Comparison of ENCODE assay signal across 10 cellular contexts in the genomic region with DNA sequence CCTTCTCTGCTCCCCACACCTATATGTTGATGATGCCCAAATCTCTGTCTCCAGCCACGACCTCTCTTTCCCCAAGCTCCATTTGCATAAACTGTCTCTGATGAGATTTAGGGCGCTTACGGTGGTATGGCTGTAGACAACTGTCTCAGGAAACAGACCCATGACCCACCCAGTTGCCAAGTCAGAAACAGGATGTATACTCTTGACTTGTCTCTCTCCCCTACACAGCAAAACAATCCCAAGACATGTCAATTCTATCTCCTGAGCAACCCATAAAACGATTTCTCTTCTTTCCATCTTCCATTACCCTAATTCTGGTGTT. TPM values are rescaled to one million over a fixed set of nuclear protein-coding genes. Genes with fewer than 3 reads are reported as not detected.
DNase-seq lines count a peak whose midpoint lies in the region; ATAC-seq and TF ChIP-seq lines count a peak whose summit lies in the region.
"Had no signal": no experiment of that assay in that cellular context is flagged by ENCODE, and none has a peak within 500 bp of the region (broad histone marks: within the 10 kb centered on the region; RNA-seq: fewer than 3 reads in every experiment).

No MANE protein-coding gene starts in this region.

- DNase-seq in CD8-positive, alpha-beta memory T cell = peak in 4 of 5 donors; percentile 27 to 64 (median 61)
- no peak for DNase-seq in activated naive CD8-positive, alpha-beta T cell treated with anti-CD3 and anti-CD28 coated beads, Interleukin-2, amount 50 U/mL, for 24 hours
- peak; percentile 13 for DNase-seq in natural killer cell
- DNase-seq in MM.1S = no peak
- DNase-seq in NCI-H748 (lab: John Stamatoyannopoulos, UW; ENCODE audit: unreplicated experiment) = no peak
- DNase-seq: DMS79 had no signal

- no peak overlapping the region for H2AFZ ChIP-seq in MM.1S (ENCODE audit: low read length)

- peak overlapping the region; percentile 84 to 97 (median 94) for H3K27ac Mint-ChIP-seq in CD8-positive, alpha-beta memory T cell
- H3K27ac Mint-ChIP-seq in IgD-negative memory B cell (peak overlapping the region; percentile 91 to 97 (median 96)), natural killer cell (peak overlapping the region; percentile 69 to 81)
- peak overlapping the region; percentile 38 for H3K27ac Mint-ChIP-seq in activated naive CD8-positive, alpha-beta T cell treated with anti-CD3 and anti-CD28 coated beads, Interleukin-2, amount 50 U/mL, for 24 hours

- H3K27ac ChIP-seq in CD8-positive, alpha-beta memory T cell (ENCODE audit: low read depth, low read length) = peak overlapping the region; percentile 55
- H3K27ac ChIP-seq in MM.1S (ENCODE audit: low read length) = no peak overlapping the region

- TF ChIP-seq CTCF in natural killer cell (IDR thresholded peaks at IDR 0.05) (no peak), MM.1S (IDR thresholded peaks at IDR 0.05; ENCODE audit: low read length) (no peak)

- H3K79me2 ChIP-seq in MM.1S (ENCODE audit: low read length) = no peaks in the 10 kb centered on the region

- peaks cover 0 to 2% of the 10 kb centered on the region in 2 donors for H3K27me3 Mint-ChIP-seq in CD8-positive, alpha-beta memory T cell
- H3K27me3 Mint-ChIP-seq in IgD-negative memory B cell (no peaks in the 10 kb centered on the region), natural killer cell (ENCODE audit: low read depth in 2 of 2) (no peaks in the 10 kb centered on the region)
- H3K27me3 Mint-ChIP-seq in activated naive CD8-positive, alpha-beta T cell treated with anti-CD3 and anti-CD28 coated beads, Interleukin-2, amount 50 U/mL, for 24 hours = no peaks in the 10 kb centered on the region

- no peak overlapping the region for H3K9ac ChIP-seq in MM.1S (ENCODE audit: low read length)

- no peak overlapping the region for H3K4me2 ChIP-seq in MM.1S (ENCODE audit: low read depth, low read length)

- no peaks in the 10 kb centered on the region for H3K9me2 ChIP-seq in MM.1S (replicated peaks; ENCODE audit: insufficient read depth, low read length)

- H3K36me3 Mint-ChIP-seq in CD8-positive, alpha-beta memory T cell = peaks cover 0 to 22% (median 0%) of the 10 kb centered on the region in 3 donors
- H3K36me3 Mint-ChIP-seq in IgD-negative memory B cell (no peaks in the 10 kb centered on the region), natural killer cell (no peaks in the 10 kb centered on the region)
- H3K36me3 Mint-ChIP-seq in activated naive CD8-positive, alpha-beta T cell treated with anti-CD3 and anti-CD28 coated beads, Interleukin-2, amount 50 U/mL, for 24 hours (ENCODE audit: low read depth) = peaks cover 14% of the 10 kb centered on the region

- H3K9me3 Mint-ChIP-seq in CD8-positive, alpha-beta memory T cell = no peaks in the 10 kb centered on the region
- no peaks in the 10 kb centered on the region for H3K9me3 Mint-ChIP-seq in IgD-negative memory B cell
- no peaks in the 10 kb centered on the region for H3K9me3 Mint-ChIP-seq in activated naive CD8-positive, alpha-beta T cell treated with anti-CD3 and anti-CD28 coated beads, Interleukin-2, amount 50 U/mL, for 24 hours
- H3K9me3 Mint-ChIP-seq in natural killer cell = no peaks in the 10 kb centered on the region

- H3K36me3 ChIP-seq in CD8-positive, alpha-beta memory T cell (ENCODE audit: insufficient read depth, low read length) = no peaks in the 10 kb centered on the region
- no peaks in the 10 kb centered on the region for H3K36me3 ChIP-seq in MM.1S (replicated peaks; ENCODE audit: insufficient read depth, low read length)

- POLR2A ChIA-PET in CD8-positive, alpha-beta memory T cell (lab: Charles Lee) = interaction anchor here (0.5 to 7.5 kb wide), 15 partner anchors 10 to 216 kb away, joined by 3 to 77 read pairs (median 4); a partner anchor contains a TSS

- H3K4me3 ChIP-seq in CD8-positive, alpha-beta memory T cell (ENCODE audit: low read length) = peak overlapping the region; percentile 68
- no peak overlapping the region for H3K4me3 ChIP-seq in MM.1S (ENCODE audit: low read length)

- H3K27me3 ChIP-seq in CD8-positive, alpha-beta memory T cell (ENCODE audit: insufficient read depth, low read length, poor library complexity, severe bottlenecking) = no peaks in the 10 kb centered on the region
- H3K27me3 ChIP-seq in MM.1S (replicated peaks; ENCODE audit: insufficient read depth, low read length) = no peaks in the 10 kb centered on the region
- H3K27me3 ChIP-seq: dorsolateral prefrontal cortex had no signal

- H3K9me3 ChIP-seq in CD8-positive, alpha-beta memory T cell (ENCODE audit: low read length) = no peaks in the 10 kb centered on the region
- H3K9me3 ChIP-seq in MM.1S (replicated peaks; ENCODE audit: insufficient read depth, low read length) = no peaks in the 10 kb centered on the region

- CTCF ChIA-PET in CD8-positive, alpha-beta memory T cell (lab: Charles Lee) = interaction anchor here (0.9 to 16.3 kb wide), 24 partner anchors 10 to 554 kb away, joined by 3 to 228 read pairs (median 11); a partner anchor contains a TSS

- H3K4me3 Mint-ChIP-seq in CD8-positive, alpha-beta memory T cell = peak overlapping the region; percentile 83 to 90 (median 86)
- H3K4me3 Mint-ChIP-seq in IgD-negative memory B cell = peak overlapping the region; percentile 88 to 96 (median 92)
- peak overlapping the region; percentile 75 for H3K4me3 Mint-ChIP-seq in activated naive CD8-positive, alpha-beta T cell treated with anti-CD3 and anti-CD28 coated beads, Interleukin-2, amount 50 U/mL, for 24 hours
- peak overlapping the region; percentile 86 for H3K4me3 Mint-ChIP-seq in natural killer cell

- no peaks in the 10 kb centered on the region for H4K20me1 ChIP-seq in MM.1S (ENCODE audit: insufficient read depth, low read length)

- intact Hi-C loops in natural killer cell (cut with micrococcal nuclease) = loop anchor here (5.0 kb wide), 1 partner anchor 75 kb away; a partner anchor contains a TSS

- H3K4me1 ChIP-seq in CD8-positive, alpha-beta memory T cell (ENCODE audit: insufficient read depth, low read length) = peaks cover 33% of the 10 kb centered on the region
- no peaks in the 10 kb centered on the region for H3K4me1 ChIP-seq in MM.1S (ENCODE audit: low read length)

- H3K4me1 Mint-ChIP-seq in CD8-positive, alpha-beta memory T cell = peaks cover 34 to 39% (median 37%) of the 10 kb centered on the region in 3 donors
- peaks cover 25 to 27% (median 26%) of the 10 kb centered on the region in 3 donors for H3K4me1 Mint-ChIP-seq in IgD-negative memory B cell
- peaks cover 36% of the 10 kb centered on the region for H3K4me1 Mint-ChIP-seq in activated naive CD8-positive, alpha-beta T cell treated with anti-CD3 and anti-CD28 coated beads, Interleukin-2, amount 50 U/mL, for 24 hours
- peaks cover 32 to 34% of the 10 kb centered on the region in 2 donors for H3K4me1 Mint-ChIP-seq in natural killer cell

- no peaks in the 10 kb centered on the region for H3F3A ChIP-seq in MM.1S (ENCODE audit: insufficient read depth, low read length)

- peak; percentile 20 for ATAC-seq in activated naive CD8-positive, alpha-beta T cell treated with anti-CD3 and anti-CD28 coated beads, Interleukin-2, amount 50 U/mL, for 24 hours
- peak; percentile 28 to 54 (median 31) for ATAC-seq in natural killer cell
- no peak for ATAC-seq in GM18907 (IDR thresholded peaks at IDR 0.05; ENCODE audit: unreplicated experiment)
- no peak for ATAC-seq in GM18520 (IDR thresholded peaks at IDR 0.05; ENCODE audit: unreplicated experiment)

RNA-seq across cellular contexts. Expression of a gene that starts 13.9 kb away (rescaled TPM):
- 100 to 1,000 TPM; 100 to 102 TPM for total RNA-seq in CD8-positive, alpha-beta memory T cell
- 49.8 TPM for polyA plus RNA-seq in CD8-positive, alpha-beta memory T cell
- polyA plus RNA-seq in IgD-negative memory B cell = 46.1 TPM
- total RNA-seq in natural killer cell = 100 to 1,000 TPM; 137 to 208 (median 187) TPM

RNA-seq across cellular contexts. Expression of a gene that starts 14.7 kb away (rescaled TPM):
- total RNA-seq in CD8-positive, alpha-beta memory T cell = 10 to 100 TPM; 28.2 to 28.9 TPM
- 8.9 TPM for polyA plus RNA-seq in CD8-positive, alpha-beta memory T cell
- polyA plus RNA-seq in IgD-negative memory B cell = 8.8 TPM
- 10 to 100 TPM in 2 of 3 donors, 1 to 10 TPM in 1; 9.5 to 14.8 (median 13.9) TPM for total RNA-seq in natural killer cell

RNA-seq across cellular contexts. Expression of a gene that starts 28.9 kb away (rescaled TPM):
- 100 to 1,000 TPM; 127 to 133 TPM for total RNA-seq in CD8-positive, alpha-beta memory T cell
- polyA plus RNA-seq in CD8-positive, alpha-beta memory T cell = 54.0 TPM
- 33.7 TPM for polyA plus RNA-seq in IgD-negative memory B cell
- total RNA-seq in natural killer cell = 100 to 1,000 TPM in 2 of 3 donors, 10 to 100 TPM in 1; 91.4 to 138 (median 138) TPM

RNA-seq across cellular contexts. Expression of a gene that starts 53.1 kb away (rescaled TPM):
- 100 to 1,000 TPM; 502 to 511 TPM for total RNA-seq in CD8-positive, alpha-beta memory T cell
- polyA plus RNA-seq in CD8-positive, alpha-beta memory T cell = 2,881 TPM
- 2,343 TPM for polyA plus RNA-seq in IgD-negative memory B cell
- total RNA-seq in natural killer cell = 1,000 to 10,000 TPM; 1,807 to 2,048 (median 1,904) TPM

Comparison
In these comparisons a context has a peak if more than half of its experiments do, and no peak if none do; other contexts are left out.
1. DNase-seq: peak in CD8-positive, alpha-beta memory T cell (4 of 5) and natural killer cell (single experiment); none in activated naive CD8-positive, alpha-beta T cell treated with anti-CD3 and anti-CD28 coated beads, Interleukin-2, amount 50 U/mL, for 24 hours (single experiment), MM.1S (single experiment) and NCI-H748 (single experiment).
2. H3K27ac Mint-ChIP-seq: peak in every context shown above with its lines; median percentile 96 in IgD-negative memory B cell; 94 in CD8-positive, alpha-beta memory T cell; 75 in natural killer cell; 38 in activated naive CD8-positive, alpha-beta T cell treated with anti-CD3 and anti-CD28 coated beads, Interleukin-2, amount 50 U/mL, for 24 hours.
3. ATAC-seq: peak in activated naive CD8-positive, alpha-beta T cell treated with anti-CD3 and anti-CD28 coated beads, Interleukin-2, amount 50 U/mL, for 24 hours (single experiment) and natural killer cell (3 of 3); none in GM18907 (single experiment) and GM18520 (single experiment).
4. Peak in every context shown above with its lines, with median percentiles within 50 percentile points of each other: H3K4me3 Mint-ChIP-seq.